17 cellular contexts compared by ENCODE assay signal in the genomic region with DNA sequence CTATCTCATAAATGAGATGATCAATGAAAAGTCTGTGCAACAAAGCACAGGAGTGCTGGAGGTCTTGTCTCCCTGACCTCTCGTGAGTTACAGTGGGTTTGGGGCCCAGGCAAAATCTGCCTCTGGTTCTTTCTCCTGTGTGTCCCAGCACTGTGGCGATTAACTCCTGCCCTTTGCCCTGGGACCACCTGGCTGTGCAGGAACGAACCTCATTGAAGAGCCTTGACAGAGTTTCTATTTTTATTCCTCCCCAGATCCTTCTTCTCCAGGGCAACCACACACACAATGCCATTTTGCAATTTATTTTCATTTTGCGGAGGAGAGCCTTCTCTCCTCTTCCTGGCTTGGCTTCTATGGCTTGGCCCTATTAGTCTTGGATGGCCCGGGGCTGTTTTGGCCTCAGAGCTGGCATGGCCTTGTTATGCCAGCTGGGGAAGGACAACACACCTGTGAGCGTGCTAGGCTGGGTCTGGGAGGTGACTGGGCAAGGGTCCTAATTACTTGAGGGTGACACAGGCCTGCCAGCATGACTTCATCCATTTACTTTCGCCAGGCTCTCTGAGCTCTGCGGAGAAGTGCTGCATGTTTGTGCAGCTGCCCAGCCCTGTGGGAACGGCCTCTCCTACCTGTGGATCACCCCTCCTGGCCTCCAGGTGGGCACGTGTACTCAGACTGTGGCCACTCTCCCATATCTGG.
DNase-seq lines count a peak whose midpoint lies in the region; ATAC-seq and TF ChIP-seq lines count a peak whose summit lies in the region.
"Had no signal": no experiment of that assay in that cellular context is flagged by ENCODE, and none has a peak within 500 bp of the region (broad histone marks: within the 10 kb centered on the region; RNA-seq: fewer than 3 reads in every experiment).

No MANE protein-coding gene starts in this region.

- POLR2A ChIA-PET in PC-3 (lab: Charles Lee; ENCODE audit: unreplicated experiment): no interaction called here

- peak; percentile 75 for DNase-seq in NCI-H1092 treated with DMSO at 0.1 percent for 48 hours (lab: John Stamatoyannopoulos, UW)
- DNase-seq in PC-3: peak; percentile 50
- peak; percentile 54 for DNase-seq in epithelial cell of prostate (ENCODE audit: low read depth, low spot score)
- no peak for DNase-seq in sciatic nerve (ENCODE audit: low spot score)
- no peak for DNase-seq in islet precursor cell
- DNase-seq: activated T-cell treated with anti-CD3 and anti-CD28 coated beads, Interleukin-2, amount 50 U/mL, for 1 hour; BE2C; brain microvascular endothelial cell; heart right ventricle; IMR-90; NCI-H345; nucleus accumbens; stimulated activated CD4-positive, alpha-beta T cell treated with anti-CD3 and anti-CD28 coated beads, Interleukin-4, amount 100 ng/mL, for 24 hours had no signal

- no peak overlapping the region for H3K9ac ChIP-seq in PC-3 (ENCODE audit: low read length)

- H3K9me3 ChIP-seq in PC-3 (ENCODE audit: low read length): no peaks in the 10 kb centered on the region
- H3K9me3 ChIP-seq: BE2C, thoracic aorta had no signal

- CTCF ChIA-PET in PC-3 (lab: Charles Lee): no interaction called here

- peaks cover 8% of the 10 kb centered on the region; the same call in 1 of the 2 replicates for H3K4me1 ChIP-seq in PC-3 (ENCODE audit: insufficient read depth, low read length)
- H3K4me1 ChIP-seq: BE2C had no signal

- H4K20me1 ChIP-seq in PC-3 (ENCODE audit: low read length): no peaks in the 10 kb centered on the region

- intact Hi-C loops in PC-3 (cut with micrococcal nuclease): no loop called here
- intact Hi-C loops in sciatic nerve (cut with DNase I): no loop called here

- no peak overlapping the region for H3K4me3 ChIP-seq in PC-3 (ENCODE audit: low read length)
- H3K4me3 ChIP-seq: heart right ventricle, thoracic aorta had no signal

- BruUV-seq in PC-3 (replicated peaks; lab: Mats Ljungman, UMichigan): no TSS peak

- no peaks in the 10 kb centered on the region for H3K79me2 ChIP-seq in PC-3 (ENCODE audit: low read length)

- no peaks in the 10 kb centered on the region for H3K27me3 ChIP-seq in PC-3 (ENCODE audit: low read length)
- H3K27me3 ChIP-seq: brain microvascular endothelial cell, heart right ventricle had no signal

- H2AFZ ChIP-seq in PC-3 (ENCODE audit: low read length): no peak overlapping the region

- ATAC-seq in PC-3 (no peak), sciatic nerve (peak; percentile 42), HG02759 (IDR thresholded peaks at IDR 0.05; ENCODE audit: unreplicated experiment) (no peak), HG03457 (IDR thresholded peaks at IDR 0.05; ENCODE audit: unreplicated experiment) (no peak)
- ATAC-seq: activated naive CD4-positive, alpha-beta T cell treated with anti-CD3 and anti-CD28 coated beads, Interleukin-2, amount 50 U/mL, for 72 hours had no signal

- H3K9me2 ChIP-seq in PC-3 (replicated peaks; ENCODE audit: low read length): no peaks in the 10 kb centered on the region

- no peaks in the 10 kb centered on the region for H3K36me3 ChIP-seq in PC-3 (ENCODE audit: low read depth, low read length)
- H3K36me3 ChIP-seq: BE2C, brain microvascular endothelial cell, heart right ventricle, thoracic aorta had no signal

- no peaks in the 10 kb centered on the region for H3F3A ChIP-seq in PC-3 (ENCODE audit: low read length, unreplicated experiment)

- no peak overlapping the region for H3K4me2 ChIP-seq in PC-3 (ENCODE audit: low read length)

- no peak for TF ChIP-seq CTCF in PC-3 (conservative IDR thresholded peaks at IDR 0.05; ENCODE audit: low read depth, low read length)

- H3K27ac ChIP-seq in PC-3 (ENCODE audit: low read length): no peak overlapping the region
- no peak overlapping the region for H3K27ac ChIP-seq in epithelial cell of prostate
- H3K27ac ChIP-seq: brain microvascular endothelial cell, heart right ventricle, thoracic aorta had no signal

Comparison
In these comparisons a context has a peak if more than half of its experiments do, and no peak if none do; other contexts are left out.
1. DNase-seq: peak in NCI-H1092 treated with DMSO at 0.1 percent for 48 hours (single experiment), PC-3 (single experiment) and epithelial cell of prostate (single experiment); none in sciatic nerve (single experiment) and islet precursor cell (single experiment).